ENCODE assay signal across 1 cellular context in genomic region chr17:19533036-19533717, GRCh38.
TF ChIP-seq lines count a peak whose summit lies in the region.

No MANE protein-coding gene starts in this region.

TF ChIP-seq in neural cell, 6 proteins besides CTCF, POLR2A, EP300 and RAD21 (continued from another document):
- no peak for TF ChIP-seq REST (IDR thresholded peaks at IDR 0.05; ENCODE audit: borderline replicate concordance)
- TF ChIP-seq SMC3 (conservative IDR thresholded peaks at IDR 0.05; ENCODE audit: poor library complexity), result no peak
- no peak for TF ChIP-seq EZH2 (IDR thresholded peaks at IDR 0.05; ENCODE audit: borderline replicate concordance, insufficient read depth, low read length, poor library complexity, severe bottlenecking)
